ENCODE assay signal across 16 cellular contexts in genomic region chr13:50523307-50523706, GRCh38.
"Had no signal": no experiment of that assay in that cellular context is flagged by ENCODE, and none has a peak within 500 bp of the region (broad histone marks: within the 10 kb centered on the region; RNA-seq: fewer than 3 reads in every experiment).

No MANE protein-coding gene starts in this region.

- DNase-seq: effector memory CD4-positive, alpha-beta T cell; gastrocnemius medialis; heart right ventricle; islet precursor cell; lower lobe of right lung; naive B cell; posterior cingulate gyrus; sigmoid colon; small intestine; stimulated activated CD4-positive, alpha-beta T cell treated with anti-CD3 and anti-CD28 coated beads, Interleukin-12 subunit alpha, Interleukin-12 subunit beta, amount 100 ng/mL, for 4 hours; stimulated activated naive CD4-positive, alpha-beta T cell treated with Interleukin-2 at 50 U/mL for 16 hours; trophoblast cell had no signal

- H3K36me3 ChIP-seq: esophagus muscularis mucosa, gastrocnemius medialis, heart right ventricle, lower lobe of right lung, neutrophil, sigmoid colon had no signal

- FAIRE-seq: endometrium, small intestine had no signal

- H3K27me3 ChIP-seq: esophagus muscularis mucosa, gastrocnemius medialis, heart right ventricle, neutrophil, sigmoid colon had no signal

- H3K9me3 ChIP-seq: esophagus muscularis mucosa, gastrocnemius medialis, heart right ventricle, lower lobe of right lung, neutrophil, sigmoid colon had no signal

- H3K27ac ChIP-seq: epithelial cell of prostate, esophagus muscularis mucosa, heart right ventricle, lower lobe of right lung, neutrophil, sigmoid colon had no signal

- H3K4me3 ChIP-seq: esophagus muscularis mucosa, gastrocnemius medialis, heart right ventricle, lower lobe of right lung, sigmoid colon had no signal

- ATAC-seq: gastrocnemius medialis, heart right ventricle, lower lobe of right lung had no signal
